ENCODE assay signal across 8 cellular contexts in genomic region chr5:177495243-177496060, GRCh38. TPM values are rescaled to one million over a fixed set of nuclear protein-coding genes. Genes with fewer than 3 reads are reported as not detected.
A peak's percentile ranks its signal among the peaks of the same experiment; 100 is the strongest.
DNase-seq lines count a peak whose midpoint lies in the region; ATAC-seq and TF ChIP-seq lines count a peak whose summit lies in the region.

No MANE protein-coding gene starts in this region.

- no peak for TF ChIP-seq POLR2A in ovary (IDR thresholded peaks at IDR 0.05)

- ATAC-seq in HG03520 (IDR thresholded peaks at IDR 0.05; ENCODE audit: unreplicated experiment), result no peak

- H3K4me1 ChIP-seq in ovary (ENCODE audit: insufficient read depth), result peaks cover 13% of the 10 kb centered on the region

- peak; percentile 46 for DNase-seq in DMS 273 (lab: John Stamatoyannopoulos, UW; ENCODE audit: unreplicated experiment)
- no peak for DNase-seq in DMS 273 treated with DMSO at 0.1 percent for 48 hours (lab: John Stamatoyannopoulos, UW)
- peak; percentile 51 for DNase-seq in T1000 (lab: John Stamatoyannopoulos, UW)
- DNase-seq in fibroblast of peridontal ligament (ENCODE audit: extremely low read depth), result peak; percentile 93
- DNase-seq in ovary, result peak; percentile 64 to 82 (median 66)
- no peak for DNase-seq in 8988T
- no peak for DNase-seq in activated CD8-positive, alpha-beta memory T cell treated with anti-CD3 and anti-CD28 coated beads, Interleukin-2, amount 50 U/mL, for 4 hours

- intact Hi-C loops in ovary (cut with DNase I), result loop anchor here in 2 of 4 donors (2.0 to 10.0 kb wide), 3 partner anchors 39 to 381 kb away; partner anchors contain the start of gene PFN3 (in 1 of the 2)

- H3K9me3 ChIP-seq in ovary, result no peaks in the 10 kb centered on the region

- H3K36me3 ChIP-seq in ovary, result no peaks in the 10 kb centered on the region

- no peak for TF ChIP-seq CTCF in ovary (IDR thresholded peaks at IDR 0.05)

- TF ChIP-seq EP300 in ovary (IDR thresholded peaks at IDR 0.05), result no peak

- H3K27ac ChIP-seq in ovary, result peak overlapping the region in 1 of 2 donors; percentile 62

- WGBS in ovary, 3 donors, result 36 to 42% (median 38%) methylated on average over 14 of the region's 14 CpGs

- H3K4me3 ChIP-seq in ovary, result peak overlapping the region; percentile 63

- no peaks in the 10 kb centered on the region for H3K27me3 ChIP-seq in ovary

RNA-seq across cellular contexts. Expression of gene PDLIM7, which starts 2.0 kb away (rescaled TPM):
- 100 to 1,000 TPM in 4 of 7 donors, 10 to 100 TPM in 3; 32.7 to 243 (median 151) TPM for total RNA-seq in ovary
- polyA plus RNA-seq in ovary, result 10 to 100 TPM; 25.7 to 83.3 TPM

RNA-seq across cellular contexts. Expression of gene DOK3, which starts 14.2 kb away (rescaled TPM):
- total RNA-seq in ovary, result 1 to 10 TPM; 1.3 to 7.2 (median 2.5) TPM
- 1 to 10 TPM; 1.8 to 4.2 TPM for polyA plus RNA-seq in ovary

RNA-seq across cellular contexts. Expression of gene DDX41, which starts 21.3 kb away (rescaled TPM):
- total RNA-seq in ovary, result 100 to 1,000 TPM in 1 of 7 donors, 10 to 100 TPM in 6; 63.5 to 104 (median 76.0) TPM
- polyA plus RNA-seq in ovary, result 10 to 100 TPM; 58.3 to 63.6 TPM

RNA-seq across cellular contexts. Expression of gene DBN1, which starts 22.0 kb away (rescaled TPM):
- 10 to 100 TPM; 35.1 to 91.6 (median 57.0) TPM for total RNA-seq in ovary
- 10 to 100 TPM; 18.4 to 55.4 TPM for polyA plus RNA-seq in ovary

RNA-seq across cellular contexts. Expression of gene PRR7, which starts 48.8 kb away (rescaled TPM):
- total RNA-seq in ovary, result 10 to 100 TPM in 1 of 7 donors, 1 to 10 TPM in 5, under 1 TPM in 1; 0.66 to 11.4 (median 2.1) TPM
- under 1 TPM in 1 of 2 donors, not detected in 1; 0.51 TPM for polyA plus RNA-seq in ovary

Comparison
In these comparisons a context has a peak if more than half of its experiments do, and no peak if none do; other contexts are left out.
1. DNase-seq: peak in DMS 273 (single experiment), T1000 (single experiment), fibroblast of peridontal ligament (single experiment) and ovary (5 of 5); none in DMS 273 treated with DMSO at 0.1 percent for 48 hours (single experiment), 8988T (single experiment) and activated CD8-positive, alpha-beta memory T cell treated with anti-CD3 and anti-CD28 coated beads, Interleukin-2, amount 50 U/mL, for 4 hours (single experiment).